In the genomic region with DNA sequence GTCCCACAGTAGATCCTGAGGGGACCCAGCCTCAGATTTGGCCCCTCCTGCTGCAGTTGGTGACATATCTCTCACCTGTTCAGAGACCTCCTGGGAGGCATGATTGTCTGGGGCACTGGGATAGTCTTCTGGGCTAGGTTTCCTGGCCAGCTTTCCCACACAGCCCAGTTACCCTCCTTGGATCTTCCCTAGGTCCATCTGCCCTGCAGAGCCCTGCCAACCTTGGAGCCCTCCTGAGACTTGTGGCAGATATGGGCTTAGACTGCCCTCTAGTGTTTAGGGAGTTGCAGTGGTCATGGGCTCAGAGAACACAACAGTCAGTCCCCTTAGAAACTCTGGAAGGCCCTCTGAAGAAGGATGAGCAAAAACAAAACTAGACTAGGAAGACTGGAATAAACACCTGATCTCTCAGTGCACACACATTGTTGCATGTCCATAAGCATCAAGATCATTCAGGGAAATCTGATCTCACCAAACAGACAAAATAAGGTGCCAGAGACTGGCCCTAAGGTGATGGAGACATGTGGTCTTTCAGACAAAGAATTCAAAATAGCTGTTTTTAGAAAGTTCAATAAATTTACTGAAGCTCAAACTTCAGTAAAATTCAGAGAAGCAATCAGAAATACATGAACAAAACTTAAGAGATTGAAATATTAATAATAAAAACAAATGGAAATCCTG, we compare ENCODE assay signal across 8 cellular contexts.
A peak's percentile ranks its signal among the peaks of the same experiment; 100 is the strongest.
DNase-seq lines count a peak whose midpoint lies in the region; ATAC-seq and TF ChIP-seq lines count a peak whose summit lies in the region.

No MANE protein-coding gene starts in this region.

- H3K27ac ChIP-seq in sigmoid colon, result no peak overlapping the region

- H3K27ac Mint-ChIP-seq in endothelial cell (ENCODE audit: unreplicated experiment), result no peak overlapping the region

- H3K9me3 ChIP-seq in sigmoid colon, result no peaks in the 10 kb centered on the region

- no peak overlapping the region for H3K4me3 Mint-ChIP-seq in endothelial cell (ENCODE audit: unreplicated experiment)

- TF ChIP-seq POLR2A in sigmoid colon (IDR thresholded peaks at IDR 0.05), result no peak

- no peaks in the 10 kb centered on the region for H3K4me1 ChIP-seq in sigmoid colon

- intact Hi-C loops in sigmoid colon (cut with DNase I), result no loop called here

- no peak for TF ChIP-seq EP300 in sigmoid colon (IDR thresholded peaks at IDR 0.05)

- no peaks in the 10 kb centered on the region for H3K9me3 Mint-ChIP-seq in endothelial cell (ENCODE audit: unreplicated experiment)

- peaks cover 2% of the 10 kb centered on the region for H3K27me3 Mint-ChIP-seq in endothelial cell (ENCODE audit: unreplicated experiment)

- ATAC-seq in GM19023 (IDR thresholded peaks at IDR 0.05; ENCODE audit: unreplicated experiment) (peak; percentile 98), HG03045 (IDR thresholded peaks at IDR 0.05; ENCODE audit: unreplicated experiment) (peak; percentile 82)

- H3K4me3 ChIP-seq in sigmoid colon, result no peak overlapping the region

- peak; percentile 58 for TF ChIP-seq CTCF in endothelial cell (IDR thresholded peaks at IDR 0.05; ENCODE audit: unreplicated experiment)
- TF ChIP-seq CTCF in sigmoid colon (IDR thresholded peaks at IDR 0.05), result no peak

- no peaks in the 10 kb centered on the region for H3K36me3 ChIP-seq in sigmoid colon

- DNase-seq in DMS 273 (lab: John Stamatoyannopoulos, UW; ENCODE audit: unreplicated experiment) (peak; percentile 73), NOMO-1 treated with dmso at 0.1 percent for 144 hours (lab: John Stamatoyannopoulos, UW; ENCODE audit: unreplicated experiment) (peak; percentile 3), endothelial cell (ENCODE audit: low spot score) (peak; percentile 65), sigmoid colon (peak; percentile 44), retina (no peak)
- DNase-seq in stimulated activated CD8-positive, alpha-beta memory T cell treated with anti-CD3 and anti-CD28 coated beads, Interleukin-4, amount 100 ng/mL, for 48 hours, result no peak

- H3K4me1 Mint-ChIP-seq in endothelial cell (ENCODE audit: unreplicated experiment), result no peaks in the 10 kb centered on the region

- no peaks in the 10 kb centered on the region for H3K36me3 Mint-ChIP-seq in endothelial cell (ENCODE audit: low read depth, unreplicated experiment)

- H3K27me3 ChIP-seq in sigmoid colon, result no peaks in the 10 kb centered on the region

Comparison
In these comparisons a context has a peak if more than half of its experiments do, and no peak if none do; other contexts are left out.
1. DNase-seq: peak in DMS 273 (single experiment), NOMO-1 treated with dmso at 0.1 percent for 144 hours (single experiment), endothelial cell (single experiment) and sigmoid colon (single experiment); none in retina (single experiment) and stimulated activated CD8-positive, alpha-beta memory T cell treated with anti-CD3 and anti-CD28 coated beads, Interleukin-4, amount 100 ng/mL, for 48 hours (single experiment).